In genomic region chr3:138051946-138052802, GRCh38 we compare ENCODE assay signal across 1 cellular context.
TF ChIP-seq lines count a peak whose summit lies in the region.

No MANE protein-coding gene starts in this region.

TF ChIP-seq in HepG2, 621 proteins besides CTCF, POLR2A, EP300 and RAD21 (continued from another document):
- TF ChIP-seq NFAT5 (CRISPR knock-in tag; IDR thresholded peaks at IDR 0.05) = no peak
- TF ChIP-seq MAFK (conservative IDR thresholded peaks at IDR 0.05 in 1 of 2, IDR thresholded peaks at IDR 0.05 in 1 of 2; ENCODE audit: low read length in 2 of 2) = peak in 1 of 2 experiments; percentile 28; a peak in 2 of 4 replicates
- no peak for TF ChIP-seq POGK (CRISPR knock-in tag; conservative IDR thresholded peaks at IDR 0.05)
- TF ChIP-seq ZNF678 (CRISPR knock-in tag; IDR thresholded peaks at IDR 0.05) = no peak
- no peak for TF ChIP-seq KDM5B (CRISPR knock-in tag; IDR thresholded peaks at IDR 0.05; ENCODE audit: borderline replicate concordance)
- TF ChIP-seq ZNF660 (CRISPR knock-in tag; IDR thresholded peaks at IDR 0.05; ENCODE audit: borderline replicate concordance, low read depth) = no peak
- TF ChIP-seq PCBP2 (optimal IDR thresholded peaks at IDR 0.05; ENCODE audit: low read depth, low read length, poor library complexity, severe bottlenecking) = no peak
- TF ChIP-seq STAG1 (CRISPR knock-in tag; IDR thresholded peaks at IDR 0.05) = peak; percentile 60
- 0 out of 2 replicates have a peak, but pooled peaks have one; percentile 16 for TF ChIP-seq MAFF (IDR thresholded peaks at IDR 0.05; ENCODE audit: low read depth, low read length)
- peak; percentile 64 for TF ChIP-seq TEAD3 (CRISPR knock-in tag; optimal IDR thresholded peaks at IDR 0.05; ENCODE audit: borderline replicate concordance)
- no peak for TF ChIP-seq CREB3 (CRISPR knock-in tag; IDR thresholded peaks at IDR 0.05)
